ENCODE assay signal across 1 cellular context in genomic region chr1:35174225-35174540, GRCh38.
TF ChIP-seq lines count a peak whose summit lies in the region.

No MANE protein-coding gene starts in this region.

TF ChIP-seq in GM23338, 12 proteins besides CTCF, POLR2A, EP300 and RAD21 (continued from another document):
- TF ChIP-seq, protein P1, sequence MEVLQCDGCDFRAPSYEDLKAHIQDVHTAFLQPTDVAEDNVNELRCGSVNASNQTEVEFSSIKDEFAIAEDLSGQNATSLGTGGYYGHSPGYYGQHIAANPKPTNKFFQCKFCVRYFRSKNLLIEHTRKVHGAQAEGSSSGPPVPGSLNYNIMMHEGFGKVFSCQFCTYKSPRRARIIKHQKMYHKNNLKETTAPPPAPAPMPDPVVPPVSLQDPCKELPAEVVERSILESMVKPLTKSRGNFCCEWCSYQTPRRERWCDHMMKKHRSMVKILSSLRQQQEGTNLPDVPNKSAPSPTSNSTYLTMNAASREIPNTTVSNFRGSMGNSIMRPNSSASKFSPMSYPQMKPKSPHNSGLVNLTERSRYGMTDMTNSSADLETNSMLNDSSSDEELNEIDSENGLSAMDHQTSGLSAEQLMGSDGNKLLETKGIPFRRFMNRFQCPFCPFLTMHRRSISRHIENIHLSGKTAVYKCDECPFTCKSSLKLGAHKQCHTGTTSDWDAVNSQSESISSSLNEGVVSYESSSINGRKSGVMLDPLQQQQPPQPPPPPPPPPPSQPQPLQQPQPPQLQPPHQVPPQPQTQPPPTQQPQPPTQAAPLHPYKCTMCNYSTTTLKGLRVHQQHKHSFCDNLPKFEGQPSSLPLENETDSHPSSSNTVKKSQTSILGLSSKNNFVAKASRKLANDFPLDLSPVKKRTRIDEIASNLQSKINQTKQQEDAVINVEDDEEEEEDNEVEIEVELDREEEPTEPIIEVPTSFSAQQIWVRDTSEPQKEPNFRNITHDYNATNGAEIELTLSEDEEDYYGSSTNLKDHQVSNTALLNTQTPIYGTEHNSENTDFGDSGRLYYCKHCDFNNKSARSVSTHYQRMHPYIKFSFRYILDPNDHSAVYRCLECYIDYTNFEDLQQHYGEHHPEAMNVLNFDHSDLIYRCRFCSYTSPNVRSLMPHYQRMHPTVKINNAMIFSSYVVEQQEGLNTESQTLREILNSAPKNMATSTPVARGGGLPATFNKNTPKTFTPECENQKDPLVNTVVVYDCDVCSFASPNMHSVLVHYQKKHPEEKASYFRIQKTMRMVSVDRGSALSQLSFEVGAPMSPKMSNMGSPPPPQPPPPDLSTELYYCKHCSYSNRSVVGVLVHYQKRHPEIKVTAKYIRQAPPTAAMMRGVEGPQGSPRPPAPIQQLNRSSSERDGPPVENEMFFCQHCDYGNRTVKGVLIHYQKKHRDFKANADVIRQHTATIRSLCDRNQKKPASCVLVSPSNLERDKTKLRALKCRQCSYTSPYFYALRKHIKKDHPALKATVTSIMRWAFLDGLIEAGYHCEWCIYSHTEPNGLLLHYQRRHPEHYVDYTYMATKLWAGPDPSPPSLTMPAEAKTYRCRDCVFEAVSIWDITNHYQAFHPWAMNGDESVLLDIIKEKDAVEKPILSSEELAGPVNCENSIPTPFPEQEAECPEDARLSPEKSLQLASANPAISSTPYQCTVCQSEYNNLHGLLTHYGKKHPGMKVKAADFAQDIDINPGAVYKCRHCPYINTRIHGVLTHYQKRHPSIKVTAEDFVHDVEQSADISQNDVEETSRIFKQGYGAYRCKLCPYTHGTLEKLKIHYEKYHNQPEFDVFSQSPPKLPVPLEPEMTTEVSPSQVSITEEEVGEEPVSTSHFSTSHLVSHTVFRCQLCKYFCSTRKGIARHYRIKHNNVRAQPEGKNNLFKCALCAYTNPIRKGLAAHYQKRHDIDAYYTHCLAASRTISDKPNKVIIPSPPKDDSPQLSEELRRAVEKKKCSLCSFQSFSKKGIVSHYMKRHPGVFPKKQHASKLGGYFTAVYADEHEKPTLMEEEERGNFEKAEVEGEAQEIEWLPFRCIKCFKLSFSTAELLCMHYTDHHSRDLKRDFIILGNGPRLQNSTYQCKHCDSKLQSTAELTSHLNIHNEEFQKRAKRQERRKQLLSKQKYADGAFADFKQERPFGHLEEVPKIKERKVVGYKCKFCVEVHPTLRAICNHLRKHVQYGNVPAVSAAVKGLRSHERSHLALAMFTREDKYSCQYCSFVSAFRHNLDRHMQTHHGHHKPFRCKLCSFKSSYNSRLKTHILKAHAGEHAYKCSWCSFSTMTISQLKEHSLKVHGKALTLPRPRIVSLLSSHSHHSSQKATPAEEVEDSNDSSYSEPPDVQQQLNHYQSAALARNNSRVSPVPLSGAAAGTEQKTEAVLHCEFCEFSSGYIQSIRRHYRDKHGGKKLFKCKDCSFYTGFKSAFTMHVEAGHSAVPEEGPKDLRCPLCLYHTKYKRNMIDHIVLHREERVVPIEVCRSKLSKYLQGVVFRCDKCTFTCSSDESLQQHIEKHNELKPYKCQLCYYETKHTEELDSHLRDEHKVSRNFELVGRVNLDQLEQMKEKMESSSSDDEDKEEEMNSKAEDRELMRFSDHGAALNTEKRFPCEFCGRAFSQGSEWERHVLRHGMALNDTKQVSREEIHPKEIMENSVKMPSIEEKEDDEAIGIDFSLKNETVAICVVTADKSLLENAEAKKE (CRISPR knock-in tag; IDR thresholded peaks at IDR 0.05): no peak
